ENCODE assay signal across 1 cellular context in genomic region chr7:139987691-139988516, GRCh38.
TF ChIP-seq lines count a peak whose summit lies in the region.

No MANE protein-coding gene starts in this region.

TF ChIP-seq in HepG2, 621 proteins besides CTCF, POLR2A, EP300 and RAD21 (continued from another document):
- TF ChIP-seq, protein P1, sequence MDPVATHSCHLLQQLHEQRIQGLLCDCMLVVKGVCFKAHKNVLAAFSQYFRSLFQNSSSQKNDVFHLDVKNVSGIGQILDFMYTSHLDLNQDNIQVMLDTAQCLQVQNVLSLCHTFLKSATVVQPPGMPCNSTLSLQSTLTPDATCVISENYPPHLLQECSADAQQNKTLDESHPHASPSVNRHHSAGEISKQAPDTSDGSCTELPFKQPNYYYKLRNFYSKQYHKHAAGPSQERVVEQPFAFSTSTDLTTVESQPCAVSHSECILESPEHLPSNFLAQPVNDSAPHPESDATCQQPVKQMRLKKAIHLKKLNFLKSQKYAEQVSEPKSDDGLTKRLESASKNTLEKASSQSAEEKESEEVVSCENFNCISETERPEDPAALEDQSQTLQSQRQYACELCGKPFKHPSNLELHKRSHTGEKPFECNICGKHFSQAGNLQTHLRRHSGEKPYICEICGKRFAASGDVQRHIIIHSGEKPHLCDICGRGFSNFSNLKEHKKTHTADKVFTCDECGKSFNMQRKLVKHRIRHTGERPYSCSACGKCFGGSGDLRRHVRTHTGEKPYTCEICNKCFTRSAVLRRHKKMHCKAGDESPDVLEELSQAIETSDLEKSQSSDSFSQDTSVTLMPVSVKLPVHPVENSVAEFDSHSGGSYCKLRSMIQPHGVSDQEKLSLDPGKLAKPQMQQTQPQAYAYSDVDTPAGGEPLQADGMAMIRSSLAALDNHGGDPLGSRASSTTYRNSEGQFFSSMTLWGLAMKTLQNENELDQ (CRISPR knock-in tag; IDR thresholded peaks at IDR 0.05; ENCODE audit: borderline replicate concordance): no peak
- no peak for TF ChIP-seq CREB3 (CRISPR knock-in tag; IDR thresholded peaks at IDR 0.05)
